ENCODE assay signal across 36 cellular contexts in genomic region chr2:164032995-164033394, GRCh38.
DNase-seq lines count a peak whose midpoint lies in the region; ATAC-seq, FAIRE-seq and TF ChIP-seq lines count a peak whose summit lies in the region.
"Had no signal": no experiment of that assay in that cellular context is flagged by ENCODE, and none has a peak within 500 bp of the region (broad histone marks: within the 10 kb centered on the region; RNA-seq: fewer than 3 reads in every experiment).

No MANE protein-coding gene starts in this region.

- H3K4me3 ChIP-seq in DND-41 (ENCODE audit: low read depth in 1 of 2, low read length in 2 of 2) (no peak overlapping the region), H1 (ENCODE audit: extremely low read depth in 1 of 4, insufficient read depth in 2 of 4, low read depth in 3 of 4, low read length in 4 of 4) (no peak overlapping the region)
- H3K4me3 ChIP-seq: coronary artery, heart right ventricle, lower lobe of right lung, mucosa of descending colon, ovary, skin epidermis, stomach, thyroid gland had no signal

- H3K27ac Mint-ChIP-seq in stimulated activated naive B cell treated with anti-CD40 and anti-IgM and Interleukin-4, amounts not matched to agents 10 μg/mL and 1 μg/mL and 100 μg/mL, for 72 hours = no peak overlapping the region
- H3K27ac Mint-ChIP-seq: activated naive CD4-positive, alpha-beta T cell treated with anti-CD3 and anti-CD28 coated beads, Interleukin-2, amount 50 U/mL, for 72 hours; activated T-helper 2 cell treated with anti-CD3 and anti-CD28 coated beads, Interferon-gamma antibody, Interleukin-2, Interleukin-4, amounts not matched to agents 10 μg/mL and 5 μg/mL and 100 μg/mL, durations not matched to agents 14 hours and 24 hours and 36 hours; endodermal cell; natural killer cell treated with Interleukin-12 subunit alpha and Interleukin-12 subunit beta and Interleukin-15 and Interleukin-18, amount 100 ng/mL, for 72 hours; T-helper 1 cell treated with Interleukin-12 subunit alpha and Interleukin-12 subunit beta and Interleukin-4 antibody, amounts not matched to agents 30 μg/mL and 1 μg/mL, for 36 hours had no signal

- H3K36me3 Mint-ChIP-seq in stimulated activated naive B cell treated with anti-CD40 and anti-IgM and Interleukin-4, amounts not matched to agents 10 μg/mL and 1 μg/mL and 100 μg/mL, for 72 hours = no peaks in the 10 kb centered on the region
- H3K36me3 Mint-ChIP-seq: activated naive CD4-positive, alpha-beta T cell treated with anti-CD3 and anti-CD28 coated beads, Interleukin-2, amount 50 U/mL, for 72 hours; natural killer cell treated with Interleukin-12 subunit alpha and Interleukin-12 subunit beta and Interleukin-15 and Interleukin-18, amount 100 ng/mL, for 72 hours had no signal

- H2AFZ ChIP-seq in DND-41 (ENCODE audit: low read depth, low read length) (peak overlapping the region; percentile 36), H1 (ENCODE audit: low read length) (peak overlapping the region; percentile 97)

- no peak for TF ChIP-seq RAD21 in H1 (IDR thresholded peaks at IDR 0.05 in 1 of 2, conservative IDR thresholded peaks at IDR 0.05 in 1 of 2; ENCODE audit: low read depth in 2 of 2, low read length in 2 of 2)

- H3K4me1 Mint-ChIP-seq in stimulated activated naive B cell treated with anti-CD40 and anti-IgM and Interleukin-4, amounts not matched to agents 10 μg/mL and 1 μg/mL and 100 μg/mL, for 72 hours = peaks cover 2 to 9% of the 10 kb centered on the region in 2 donors

- H3K4me1 ChIP-seq in DND-41 (ENCODE audit: insufficient read depth, low read length) (peaks cover 9% of the 10 kb centered on the region), H1 (replicated peaks in 1 of 4; ENCODE audit: control insufficient read depth in 3 of 4, insufficient read depth in 4 of 4, low read length in 3 of 4) (peaks cover 0 to 2% (median 0%) of the 10 kb centered on the region in 4 experiments; a peak in 2 of 7 replicates)
- H3K4me1 ChIP-seq: Caco-2, foreskin keratinocyte, heart right ventricle, lower lobe of right lung, stomach, thyroid gland had no signal

- no peak overlapping the region for H3K23ac ChIP-seq in H1 (ENCODE audit: insufficient read length)

- ATAC-seq in DND-41 (ENCODE audit: insufficient read depth, low read depth) (peak; percentile 87), GM19467 (IDR thresholded peaks at IDR 0.05; ENCODE audit: unreplicated experiment) (peak; percentile 66), HG03354 (IDR thresholded peaks at IDR 0.05; ENCODE audit: poor library complexity, severe bottlenecking, unreplicated experiment) (peak; percentile 70), GM18520 (IDR thresholded peaks at IDR 0.05; ENCODE audit: unreplicated experiment) (no peak)
- ATAC-seq in stimulated activated naive B cell treated with anti-CD40 and anti-IgM and Interleukin-4, amounts not matched to agents 10 μg/mL and 1 μg/mL and 100 μg/mL, for 72 hours (replicated peaks) = no peak
- ATAC-seq: activated naive CD4-positive, alpha-beta T cell treated with anti-CD3 and anti-CD28 coated beads, Interleukin-2, amount 50 U/mL, for 72 hours; esophagus mucosa; foreskin keratinocyte; heart right ventricle; lower lobe of right lung; mucosa of descending colon; natural killer cell treated with Interleukin-12 subunit alpha and Interleukin-12 subunit beta and Interleukin-15 and Interleukin-18, amount 100 ng/mL, for 72 hours had no signal

- H3K56ac ChIP-seq in H1 (replicated peaks; ENCODE audit: insufficient read length, low read depth, low read length) = no peak overlapping the region

- H4K8ac ChIP-seq in H1 (ENCODE audit: extremely low read depth, insufficient read depth, low read length) = no peak overlapping the region

- no peaks in the 10 kb centered on the region for H3K9me3 ChIP-seq in DND-41 (ENCODE audit: insufficient read depth, low read length, severe bottlenecking)
- no peaks in the 10 kb centered on the region for H3K9me3 ChIP-seq in H1 (ENCODE audit: insufficient read depth in 2 of 2, low read depth in 1 of 2, low read length in 1 of 2)
- H3K9me3 ChIP-seq: Caco-2, heart right ventricle, lower lobe of right lung, mucosa of descending colon, ovary, SK-N-SH, stomach, thyroid gland had no signal

- no peak overlapping the region for H3K4me2 ChIP-seq in DND-41 (ENCODE audit: insufficient read depth, low read length)
- no peak overlapping the region for H3K4me2 ChIP-seq in H1 (ENCODE audit: insufficient read depth in 1 of 2, low read depth in 2 of 2, low read length in 2 of 2)
- H3K4me2 ChIP-seq: SK-N-SH had no signal

- H3K27me3 ChIP-seq in DND-41 (ENCODE audit: insufficient read depth, low read length, poor library complexity) = no peaks in the 10 kb centered on the region
- no peaks in the 10 kb centered on the region for H3K27me3 ChIP-seq in H1 (replicated peaks in 1 of 4; ENCODE audit: control insufficient read depth in 3 of 4, extremely low read depth in 1 of 4, insufficient read depth in 3 of 4, low read length in 3 of 4)
- H3K27me3 ChIP-seq: foreskin keratinocyte, heart right ventricle, ovary, stomach, thyroid gland had no signal

- no peak overlapping the region for H4K5ac ChIP-seq in H1 (ENCODE audit: insufficient read length, low read depth, low read length)

- H3K27me3 Mint-ChIP-seq in stimulated activated naive B cell treated with anti-CD40 and anti-IgM and Interleukin-4, amounts not matched to agents 10 μg/mL and 1 μg/mL and 100 μg/mL, for 72 hours = no peaks in the 10 kb centered on the region
- H3K27me3 Mint-ChIP-seq: natural killer cell treated with Interleukin-12 subunit alpha and Interleukin-12 subunit beta and Interleukin-15 and Interleukin-18, amount 100 ng/mL, for 72 hours had no signal

- H2BK120ac ChIP-seq in H1 (replicated peaks; ENCODE audit: low read depth, low read length) = no peak overlapping the region

- TF ChIP-seq POLR2A in H1 (IDR thresholded peaks at IDR 0.05; ENCODE audit: control extremely low read depth in 1 of 2, low read depth in 2 of 2, low read length in 2 of 2) = no peak

- no peak for TF ChIP-seq EP300 in H1 (IDR thresholded peaks at IDR 0.05; ENCODE audit: borderline replicate concordance in 1 of 2, low read depth in 2 of 2, low read length in 2 of 2)

- H4K20me1 ChIP-seq in DND-41 (ENCODE audit: insufficient read depth, low read length) (no peaks in the 10 kb centered on the region), H1 (replicated peaks in 1 of 2; ENCODE audit: control insufficient read depth in 1 of 2, insufficient read depth in 2 of 2, low read length in 2 of 2) (no peaks in the 10 kb centered on the region)

- no peak overlapping the region for H2BK15ac ChIP-seq in H1 (ENCODE audit: low read length)

- H2AK5ac ChIP-seq in H1 (ENCODE audit: low read depth, low read length) = no peak overlapping the region

- H3K36me3 ChIP-seq in DND-41 (ENCODE audit: insufficient read depth, low read length) (no peaks in the 10 kb centered on the region), H1 (ENCODE audit: control insufficient read depth in 2 of 4, insufficient read depth in 4 of 4, low read length in 3 of 4) (no peaks in the 10 kb centered on the region)
- H3K36me3 ChIP-seq: heart right ventricle, lower lobe of right lung, ovary, stomach, thyroid gland had no signal

- DNase-seq in DND-41 (peak; percentile 26), H1 (ENCODE audit: low read depth in 1 of 2, low spot score in 2 of 2) (no peak), activated gamma-delta T cell treated with Interleukin-2 at 50 U/mL for 16 hours (no peak)
- no peak for DNase-seq in stimulated activated naive B cell treated with anti-CD40 and anti-IgM and Interleukin-4, amounts not matched to agents 10 μg/mL and 1 μg/mL and 100 μg/mL, for 72 hours
- DNase-seq in NK-92 treated with Interleukin-12 subunit alpha and Interleukin-12 subunit beta, amount 100 ng/mL, for 24 hours (lab: John Stamatoyannopoulos, UW) = no peak
- DNase-seq: ACHN; activated CD4-positive, alpha-beta T cell treated with anti-CD3 and anti-CD28 coated beads, Interleukin-2, amount 50 U/mL, for 48 hours; activated CD8-positive, alpha-beta memory T cell treated with anti-CD3 and anti-CD28 coated beads, Interleukin-2, amount 50 U/mL, for 48 hours; aorta; Caco-2; DMS79 treated with DMSO at 0.1 percent for 48 hours; endodermal cell; foreskin keratinocyte; heart right ventricle; KG1; lower lobe of right lung; mucosa of descending colon; MV-4-11; NCI-H146; NCI-H446 treated with DMSO at 0.1 percent for 48 hours; ovary; retina; SK-N-SH; stomach; thyroid gland had no signal

- H3K79me1 ChIP-seq in H1 (ENCODE audit: low read depth, low read length) = no peaks in the 10 kb centered on the region

- H3K27ac ChIP-seq in DND-41 (ENCODE audit: low read length) (no peak overlapping the region), H1 (ENCODE audit: low read depth, low read length) (no peak overlapping the region)
- H3K27ac ChIP-seq: coronary artery, foreskin keratinocyte, heart right ventricle, lower lobe of right lung, ovary, skin epidermis, stomach, thyroid gland had no signal

- H3K18ac ChIP-seq in H1 (ENCODE audit: extremely low read depth, low read length) = 0 out of 2 replicates have a peak overlapping the region, but pooled peaks have one; percentile 19

- POLR2A ChIA-PET in H1 (lab: Charles Lee; ENCODE audit: partially characterized antibody) = no interaction called here

- FAIRE-seq in H1 (lab: Jason Lieb, UNC) = no peak
- FAIRE-seq: TTC549 had no signal

- no peak overlapping the region for H2BK20ac ChIP-seq in H1 (ENCODE audit: low read length)

- no peak overlapping the region for H2BK5ac ChIP-seq in H1 (ENCODE audit: low read depth, low read length)

- H3K79me2 ChIP-seq in DND-41 (ENCODE audit: insufficient read depth, low read length) (no peaks in the 10 kb centered on the region), H1 (ENCODE audit: control insufficient read depth in 1 of 2, insufficient read depth in 2 of 2, low read length in 2 of 2) (no peaks in the 10 kb centered on the region)

- H3K4me3 Mint-ChIP-seq in stimulated activated naive B cell treated with anti-CD40 and anti-IgM and Interleukin-4, amounts not matched to agents 10 μg/mL and 1 μg/mL and 100 μg/mL, for 72 hours = no peak overlapping the region
- H3K4me3 Mint-ChIP-seq: endodermal cell; natural killer cell treated with Interleukin-12 subunit alpha and Interleukin-12 subunit beta and Interleukin-15 and Interleukin-18, amount 100 ng/mL, for 72 hours; T-helper 1 cell treated with Interleukin-12 subunit alpha and Interleukin-12 subunit beta and Interleukin-4 antibody, amounts not matched to agents 30 μg/mL and 1 μg/mL, for 36 hours had no signal

- CTCF ChIA-PET in H1 (lab: Charles Lee; ENCODE audit: partially characterized antibody) = no interaction called here

- no peaks in the 10 kb centered on the region for H3K23me2 ChIP-seq in H1 (ENCODE audit: low read depth, low read length)

- H4K91ac ChIP-seq in H1 (replicated peaks; ENCODE audit: insufficient read length, low read length) = no peak overlapping the region

- no peak overlapping the region for H3K9ac ChIP-seq in DND-41 (ENCODE audit: low read depth, low read length)
- no peak overlapping the region for H3K9ac ChIP-seq in H1 (replicated peaks in 1 of 4; ENCODE audit: extremely low read depth in 1 of 4, low read depth in 3 of 4, low read length in 3 of 4)
- H3K9ac ChIP-seq: SK-N-SH had no signal

- TF ChIP-seq CTCF in DND-41 (IDR thresholded peaks at IDR 0.05; ENCODE audit: borderline replicate concordance, extremely low read depth, low read length, poor library complexity, severe bottlenecking) (no peak), H1 (IDR thresholded peaks at IDR 0.05; ENCODE audit: control extremely low read depth in 1 of 3, insufficient read depth in 1 of 3, low read depth in 1 of 3, low read length in 3 of 3) (no peak)

- H2BK12ac ChIP-seq in H1 (ENCODE audit: low read depth, low read length) = peak overlapping the region; percentile 28; the same call in 1 of the 2 replicates

- H3K9me3 Mint-ChIP-seq in stimulated activated naive B cell treated with anti-CD40 and anti-IgM and Interleukin-4, amounts not matched to agents 10 μg/mL and 1 μg/mL and 100 μg/mL, for 72 hours = peaks cover 0 to 4% of the 10 kb centered on the region in 2 donors
- H3K9me3 Mint-ChIP-seq: activated T-helper 2 cell treated with anti-CD3 and anti-CD28 coated beads, Interferon-gamma antibody, Interleukin-2, Interleukin-4, amounts not matched to agents 10 μg/mL and 5 μg/mL and 100 μg/mL, durations not matched to agents 14 hours and 24 hours and 36 hours; endodermal cell; T-helper 1 cell treated with Interleukin-12 subunit alpha and Interleukin-12 subunit beta and Interleukin-4 antibody, amounts not matched to agents 30 μg/mL and 1 μg/mL, for 36 hours had no signal

- H3K4ac ChIP-seq in H1 (replicated peaks; ENCODE audit: insufficient read length, low read depth, low read length) = no peak overlapping the region

- H3K14ac ChIP-seq in H1 (ENCODE audit: insufficient read length) = no peak overlapping the region

Comparison
In these comparisons a context has a peak if more than half of its experiments do, and no peak if none do; other contexts are left out.
1. ATAC-seq: peak in DND-41 (single experiment), GM19467 (single experiment) and HG03354 (single experiment); none in stimulated activated naive B cell treated with anti-CD40 and anti-IgM and Interleukin-4, amounts not matched to agents 10 μg/mL and 1 μg/mL and 100 μg/mL, for 72 hours (0 of 2) and GM18520 (single experiment).